13 cellular contexts compared by ENCODE assay signal in genomic region chr3:169699536-169700050, GRCh38. TPM values are rescaled to one million over a fixed set of nuclear protein-coding genes. Genes with fewer than 3 reads are reported as not detected.
DNase-seq lines count a peak whose midpoint lies in the region; ATAC-seq and TF ChIP-seq lines count a peak whose summit lies in the region.
"Had no signal": no experiment of that assay in that cellular context is flagged by ENCODE, and none has a peak within 500 bp of the region (broad histone marks: within the 10 kb centered on the region; RNA-seq: fewer than 3 reads in every experiment).

No MANE protein-coding gene starts in this region.

- peak; percentile 81 for DNase-seq in DMS 273 treated with DMSO at 0.1 percent for 48 hours (lab: John Stamatoyannopoulos, UW)
- DNase-seq in body of pancreas: peak; percentile 20 to 60 (median 53)
- peak; percentile 84 for DNase-seq in left ventricle myocardium inferior
- no peak for DNase-seq in NK-92 treated with Interleukin-12 subunit alpha and Interleukin-12 subunit beta, amount 100 ng/mL, for 24 hours (lab: John Stamatoyannopoulos, UW)
- DNase-seq: activated T-cell treated with anti-CD3 and anti-CD28 coated beads, Interleukin-2, amount 50 U/mL, for 48 hours; GF-D8; Karpas-422; NCI-H345; WERI-Rb-1 had no signal

- H3K9me3 ChIP-seq in body of pancreas (no peaks in the 10 kb centered on the region), left ventricle myocardium inferior (replicated peaks) (no peaks in the 10 kb centered on the region)

- ATAC-seq in body of pancreas: peak; percentile 56
- no peak for ATAC-seq in GM18511 (IDR thresholded peaks at IDR 0.05; ENCODE audit: unreplicated experiment)
- ATAC-seq in HG02798 (IDR thresholded peaks at IDR 0.05; ENCODE audit: poor library complexity, unreplicated experiment): no peak
- ATAC-seq in GM18517 (IDR thresholded peaks at IDR 0.05; ENCODE audit: unreplicated experiment): no peak

- no peak overlapping the region for H3K9ac ChIP-seq in rectal smooth muscle tissue (ENCODE audit: low read length)

- TF ChIP-seq CTCF in body of pancreas (IDR thresholded peaks at IDR 0.05) (no peak), left ventricle myocardium inferior (IDR thresholded peaks at IDR 0.05; ENCODE audit: borderline replicate concordance) (peak; percentile 28)

- intact Hi-C loops in body of pancreas (cut with DNase I) (no loop called here), left ventricle myocardium inferior (cut with micrococcal nuclease) (no loop called here)

- no peak for TF ChIP-seq POLR2A in body of pancreas (IDR thresholded peaks at IDR 0.05)

- no peaks in the 10 kb centered on the region for H3K36me3 ChIP-seq in body of pancreas (replicated peaks in 1 of 2; ENCODE audit: insufficient read depth in 1 of 2, low read depth in 2 of 2)
- H3K36me3 ChIP-seq in left ventricle myocardium inferior: no peaks in the 10 kb centered on the region
- H3K36me3 ChIP-seq in rectal smooth muscle tissue (ENCODE audit: control insufficient read depth, insufficient read depth, low read length): no peaks in the 10 kb centered on the region
- H3K36me3 ChIP-seq: WERI-Rb-1 had no signal

- H3K4me3 ChIP-seq in body of pancreas: no peak overlapping the region
- H3K4me3 ChIP-seq in left ventricle myocardium inferior: peak overlapping the region; percentile 18
- H3K4me3 ChIP-seq in rectal smooth muscle tissue (ENCODE audit: low read length): no peak overlapping the region

- peak overlapping the region in 1 of 4 donors; percentile 7 for H3K27ac ChIP-seq in body of pancreas
- peak overlapping the region; percentile 87 for H3K27ac ChIP-seq in left ventricle myocardium inferior (replicated peaks)
- H3K27ac ChIP-seq in rectal smooth muscle tissue (ENCODE audit: low read depth, low read length): peak overlapping the region; percentile 3
- H3K27ac ChIP-seq: WERI-Rb-1 had no signal

- 36 to 44% methylated on average over 8 of the region's 8 CpGs for WGBS in body of pancreas, 2 donors

- no peaks in the 10 kb centered on the region for H3K4me1 ChIP-seq in body of pancreas
- H3K4me1 ChIP-seq in left ventricle myocardium inferior: peaks cover 25% of the 10 kb centered on the region
- H3K4me1 ChIP-seq in rectal smooth muscle tissue (ENCODE audit: control insufficient read depth, insufficient read depth, low read length): peaks cover 3% of the 10 kb centered on the region

- H3K27me3 ChIP-seq in body of pancreas (no peaks in the 10 kb centered on the region), left ventricle myocardium inferior (ENCODE audit: low read depth) (no peaks in the 10 kb centered on the region), rectal smooth muscle tissue (ENCODE audit: control insufficient read depth, insufficient read depth, low read length) (no peaks in the 10 kb centered on the region)

RNA-seq across cellular contexts. Expression of gene MECOM, which starts 36.1 kb away (rescaled TPM):
- 10 to 100 TPM; 47.5 to 58.1 TPM for total RNA-seq in body of pancreas
- 18.1 TPM for total RNA-seq in left ventricle myocardium inferior
